ENCODE assay signal across 11 cellular contexts in genomic region chr2:95056461-95057459, GRCh38. TPM values are rescaled to one million over a fixed set of nuclear protein-coding genes. Genes with fewer than 3 reads are reported as not detected.
DNase-seq lines count a peak whose midpoint lies in the region; FAIRE-seq and TF ChIP-seq lines count a peak whose summit lies in the region.
"Had no signal": no experiment of that assay in that cellular context is flagged by ENCODE, and none has a peak within 500 bp of the region (broad histone marks: within the 10 kb centered on the region; RNA-seq: fewer than 3 reads in every experiment).

No MANE protein-coding gene starts in this region.

- H3K4me1 ChIP-seq in kidney (ENCODE audit: control insufficient read depth in 1 of 2, insufficient read depth in 1 of 2, low read depth in 1 of 2, low read length in 2 of 2) (peaks cover 27 to 50% of the 10 kb centered on the region in 2 donors), sigmoid colon (no peaks in the 10 kb centered on the region), esophagus squamous epithelium (peaks cover 4 to 72% (median 19%) of the 10 kb centered on the region in 3 donors)
- H3K4me1 ChIP-seq: ascending aorta had no signal

- peak; percentile 58 for DNase-seq in ELR (ENCODE audit: low read depth)
- DNase-seq in RPMI7951 (ENCODE audit: low read depth), result peak; percentile 70
- DNase-seq in kidney, result peak; percentile 86
- peak; percentile 67 for DNase-seq in sigmoid colon
- DNase-seq in esophagus squamous epithelium (lab: John Stamatoyannopoulos, UW), result no peak
- no peak for DNase-seq in SIG-M5 (lab: John Stamatoyannopoulos, UW)
- no peak for DNase-seq in GM20000 (ENCODE audit: low spot score)
- DNase-seq in NK-92 (lab: John Stamatoyannopoulos, UW; ENCODE audit: unreplicated experiment), result no peak
- DNase-seq: activated CD8-positive, alpha-beta memory T cell treated with anti-CD3 and anti-CD28 coated beads, Interleukin-2, amount 50 U/mL, for 48 hours; NCI-H2171 treated with DMSO at 0.1 percent for 48 hours had no signal

- peak overlapping the region in 1 of 2 donors; percentile 7 for H3K9ac ChIP-seq in kidney (ENCODE audit: low read length in 2 of 2)

- peaks cover 0 to 16% (median 0%) of the 10 kb centered on the region in 3 donors for H3K27me3 ChIP-seq in sigmoid colon
- peaks cover 0 to 18% (median 0%) of the 10 kb centered on the region in 4 donors for H3K27me3 ChIP-seq in esophagus squamous epithelium
- H3K27me3 ChIP-seq: ascending aorta had no signal

- H3K27ac ChIP-seq in kidney (ENCODE audit: low read depth in 2 of 2, low read length in 2 of 2), result peak overlapping the region; percentile 67 to 89
- H3K27ac ChIP-seq in sigmoid colon, result peak overlapping the region; percentile 10 to 37 (median 30)
- peak overlapping the region in 2 of 4 donors; percentile 56 to 76 for H3K27ac ChIP-seq in esophagus squamous epithelium
- H3K27ac ChIP-seq: ascending aorta had no signal

- 84 to 85% methylated on average over 15 of the region's 15 CpGs for WGBS in sigmoid colon, 2 donors
- WGBS in esophagus squamous epithelium, 2 donors, result 80 to 85% methylated on average over 4 of the region's 15 CpGs

- TF ChIP-seq POLR2A in sigmoid colon (IDR thresholded peaks at IDR 0.05) (no peak), esophagus squamous epithelium (IDR thresholded peaks at IDR 0.05) (no peak)

- peak in 1 of 4 donors; percentile 26 for TF ChIP-seq EP300 in sigmoid colon (IDR thresholded peaks at IDR 0.05)

- H3K36me3 ChIP-seq in kidney (ENCODE audit: control insufficient read depth in 1 of 2, insufficient read depth in 2 of 2, low read length in 2 of 2), result no peaks in the 10 kb centered on the region
- H3K36me3 ChIP-seq in sigmoid colon, result no peaks in the 10 kb centered on the region
- peaks cover 0 to 7% (median 0%) of the 10 kb centered on the region in 3 donors for H3K36me3 ChIP-seq in esophagus squamous epithelium
- H3K36me3 ChIP-seq: ascending aorta had no signal

- no peak for TF ChIP-seq CTCF in kidney (IDR thresholded peaks at IDR 0.05; ENCODE audit: borderline replicate concordance, extremely low read depth, insufficient read depth)
- TF ChIP-seq CTCF in sigmoid colon (IDR thresholded peaks at IDR 0.05), result no peak
- TF ChIP-seq CTCF in esophagus squamous epithelium (IDR thresholded peaks at IDR 0.05), result no peak
- TF ChIP-seq CTCF in GM20000 (IDR thresholded peaks at IDR 0.05; ENCODE audit: extremely low read depth, missing control alignments), result no peak

- intact Hi-C loops in kidney (cut with DNase I) (no loop called here), sigmoid colon (cut with DNase I) (no loop called here), esophagus squamous epithelium (cut with DNase I) (no loop called here)

- no peak for FAIRE-seq in kidney (lab: Jason Lieb, UNC)

- H3K4me3 ChIP-seq in kidney (ENCODE audit: low read length in 2 of 2) (no peak overlapping the region), sigmoid colon (no peak overlapping the region), esophagus squamous epithelium (no peak overlapping the region)
- H3K4me3 ChIP-seq: ascending aorta had no signal

- H3K9me3 ChIP-seq in kidney (ENCODE audit: control insufficient read depth in 1 of 2, low read length in 2 of 2), result no peaks in the 10 kb centered on the region
- no peaks in the 10 kb centered on the region for H3K9me3 ChIP-seq in sigmoid colon
- H3K9me3 ChIP-seq in esophagus squamous epithelium, result no peaks in the 10 kb centered on the region
- H3K9me3 ChIP-seq: ascending aorta had no signal

RNA-seq across cellular contexts. Expression of gene MAL, which starts 31.3 kb away (rescaled TPM):
- not detected in 2 replicates for total RNA-seq in RPMI7951 (2014; rRNA removed; shearing (Covaris generic))
- total RNA-seq in kidney (477 TPM), sigmoid colon (10 to 100 TPM in 3 of 4 donors, 1 to 10 TPM in 1; 7.6 to 28.9 (median 15.9) TPM), esophagus squamous epithelium (1,000 to 10,000 TPM in 1 of 4 donors, 100 to 1,000 TPM in 3; 469 to 1,903 (median 516) TPM)
- polyA plus RNA-seq in kidney (ENCODE audit: insufficient read depth, low read depth, low replicate concordance) (1,006 TPM), sigmoid colon (1 to 10 TPM in 2 of 3 donors, under 1 TPM in 1; 0.69 to 8.4 (median 7.4) TPM)
- total RNA-seq: ascending aorta had no signal

Comparison
In these comparisons a context has a peak if more than half of its experiments do, and no peak if none do; other contexts are left out.
1. DNase-seq: peak in ELR (single experiment), RPMI7951 (single experiment), kidney (single experiment) and sigmoid colon (single experiment); none in esophagus squamous epithelium (single experiment), SIG-M5 (single experiment), GM20000 (single experiment) and NK-92 (single experiment).
2. RNA of gene MAL, which starts 31.3 kb away (total RNA-seq): 469 to 1,903 TPM in esophagus squamous epithelium and 477 TPM in kidney (single experiment); 7.6 to 28.9 TPM in sigmoid colon and not detected in RPMI7951; every median in the first group is over 10 times any median in the second.